Comparison of ENCODE assay signal across 11 cellular contexts in the genomic region with DNA sequence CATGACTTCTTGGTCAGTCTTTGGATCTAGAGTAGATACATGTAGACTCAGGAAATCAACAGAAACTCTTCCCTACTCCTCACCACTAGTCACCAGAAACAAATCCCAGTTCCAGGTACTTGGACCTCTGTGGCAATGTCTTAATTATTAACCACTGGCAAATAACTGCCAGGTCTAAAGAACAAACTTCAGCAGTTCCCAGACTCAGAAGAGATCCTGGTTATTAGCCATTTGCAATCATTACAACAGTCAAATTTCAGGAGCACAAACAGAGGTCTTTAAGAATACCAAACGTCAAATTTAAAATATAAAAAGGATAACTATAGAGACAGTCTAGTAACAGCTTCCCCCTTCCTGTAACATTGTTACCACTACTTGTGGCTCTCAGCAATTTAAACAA. TPM values are rescaled to one million over a fixed set of nuclear protein-coding genes. Genes with fewer than 3 reads are reported as not detected.
DNase-seq lines count a peak whose midpoint lies in the region; ATAC-seq and TF ChIP-seq lines count a peak whose summit lies in the region.
"Had no signal": no experiment of that assay in that cellular context is flagged by ENCODE, and none has a peak within 500 bp of the region (broad histone marks: within the 10 kb centered on the region; RNA-seq: fewer than 3 reads in every experiment).

No MANE protein-coding gene starts in this region.

- no peaks in the 10 kb centered on the region for H3K9me3 Mint-ChIP-seq in activated CD4-positive, alpha-beta T cell treated with anti-CD3 and anti-CD28 coated beads for 36 hours (ENCODE audit: low read depth)
- H3K9me3 Mint-ChIP-seq in immature natural killer cell: no peaks in the 10 kb centered on the region
- H3K9me3 Mint-ChIP-seq in stimulated activated effector memory CD8-positive, alpha-beta T cell treated with anti-CD3 and anti-CD28 coated beads, Interleukin-12 subunit alpha, Interleukin-12 subunit beta, amount 100 ng/mL, for 72 hours: no peaks in the 10 kb centered on the region

- H3K4me1 Mint-ChIP-seq in activated CD4-positive, alpha-beta T cell treated with anti-CD3 and anti-CD28 coated beads for 36 hours: peaks cover 86% of the 10 kb centered on the region
- H3K4me1 Mint-ChIP-seq in immature natural killer cell: peaks cover 92 to 95% of the 10 kb centered on the region in 2 donors
- H3K4me1 Mint-ChIP-seq in stimulated activated effector memory CD8-positive, alpha-beta T cell treated with anti-CD3 and anti-CD28 coated beads, Interleukin-12 subunit alpha, Interleukin-12 subunit beta, amount 100 ng/mL, for 72 hours: peaks cover 89% of the 10 kb centered on the region

- peaks cover 3 to 4% of the 10 kb centered on the region in 2 donors for H3K4me1 ChIP-seq in uterus

- no peak for ATAC-seq in activated CD4-positive, alpha-beta T cell treated with anti-CD3 and anti-CD28 coated beads for 36 hours
- ATAC-seq in stimulated activated effector memory CD8-positive, alpha-beta T cell treated with anti-CD3 and anti-CD28 coated beads, Interleukin-12 subunit alpha, Interleukin-12 subunit beta, amount 100 ng/mL, for 72 hours: no peak
- ATAC-seq in GM19035 (IDR thresholded peaks at IDR 0.05; ENCODE audit: unreplicated experiment): no peak

- H3K27ac ChIP-seq in VCaP: peak overlapping the region; percentile 65
- no peak overlapping the region for H3K27ac ChIP-seq in uterus
- H3K27ac ChIP-seq: thoracic aorta had no signal

- CTCF ChIA-PET in activated CD4-positive, alpha-beta T cell treated with anti-CD3 and anti-CD28 coated beads for 36 hours (lab: Charles Lee): interaction anchor here (0.7 to 5.2 kb wide), 10 partner anchors 9 to 45 kb away, joined by 3 to 30 read pairs (median 4); partner anchors contain the start of gene DIAPH1

- TF ChIP-seq POLR2A in uterus (IDR thresholded peaks at IDR 0.05): no peak

- H3K4me3 ChIP-seq in uterus: no peak overlapping the region
- H3K4me3 ChIP-seq: thoracic aorta had no signal

- no peaks in the 10 kb centered on the region for H3K36me3 ChIP-seq in uterus
- H3K36me3 ChIP-seq: thoracic aorta had no signal

- H3K27me3 ChIP-seq in uterus: no peaks in the 10 kb centered on the region

- POLR2A ChIA-PET in activated CD4-positive, alpha-beta T cell treated with anti-CD3 and anti-CD28 coated beads for 36 hours (lab: Charles Lee): interaction anchor here (0.6 to 0.7 kb wide), 4 partner anchors 17 to 1140 kb away, joined by 3 to 11 read pairs (median 4); no protein-coding TSS in a partner anchor

- intact Hi-C loops in activated CD4-positive, alpha-beta T cell treated with anti-CD3 and anti-CD28 coated beads for 36 hours (cut with DNase I, micrococcal nuclease): loop anchor here in 1 of 2 experiments (10.0 kb wide), 1 partner anchor 1216 kb away; no protein-coding TSS in a partner anchor
- intact Hi-C loops in uterus (cut with DNase I; ENCODE audit: low total_unique reads): no loop called here

- no peak for DNase-seq in activated CD4-positive, alpha-beta T cell treated with anti-CD3 and anti-CD28 coated beads for 36 hours
- no peak for DNase-seq in activated CD4-positive, alpha-beta T cell treated with anti-CD3 and anti-CD28 coated beads for 48 hours
- DNase-seq in immature natural killer cell (no peak), anterior cingulate cortex (lab: John Stamatoyannopoulos, UW) (no peak), uterus (no peak)
- no peak for DNase-seq in stimulated activated effector memory CD8-positive, alpha-beta T cell treated with anti-CD3 and anti-CD28 coated beads, Interleukin-12 subunit alpha, Interleukin-12 subunit beta, amount 100 ng/mL, for 72 hours (ENCODE audit: low spot score in 2 of 2)
- DNase-seq: NCI-H1092 treated with DMSO at 0.1 percent for 48 hours, NCI-H510A treated with DMSO at 0.1 percent for 48 hours had no signal

- TF ChIP-seq CTCF in VCaP (conservative IDR thresholded peaks at IDR 0.05) (no peak), uterus (IDR thresholded peaks at IDR 0.05) (no peak)

- H3K4me3 Mint-ChIP-seq in activated CD4-positive, alpha-beta T cell treated with anti-CD3 and anti-CD28 coated beads for 36 hours: no peak overlapping the region
- H3K4me3 Mint-ChIP-seq in immature natural killer cell: peak overlapping the region; percentile 46 to 85 (median 80)
- H3K4me3 Mint-ChIP-seq in stimulated activated effector memory CD8-positive, alpha-beta T cell treated with anti-CD3 and anti-CD28 coated beads, Interleukin-12 subunit alpha, Interleukin-12 subunit beta, amount 100 ng/mL, for 72 hours: peak overlapping the region; percentile 61

- H3K36me3 Mint-ChIP-seq in activated CD4-positive, alpha-beta T cell treated with anti-CD3 and anti-CD28 coated beads for 36 hours (ENCODE audit: low read depth): peaks cover 26% of the 10 kb centered on the region
- H3K36me3 Mint-ChIP-seq in immature natural killer cell: peaks cover 8 to 17% (median 8%) of the 10 kb centered on the region in 3 donors
- H3K36me3 Mint-ChIP-seq in stimulated activated effector memory CD8-positive, alpha-beta T cell treated with anti-CD3 and anti-CD28 coated beads, Interleukin-12 subunit alpha, Interleukin-12 subunit beta, amount 100 ng/mL, for 72 hours: peaks cover 61% of the 10 kb centered on the region

- H3K27ac Mint-ChIP-seq in activated CD4-positive, alpha-beta T cell treated with anti-CD3 and anti-CD28 coated beads for 36 hours: peak overlapping the region; percentile 69
- H3K27ac Mint-ChIP-seq in immature natural killer cell: peak overlapping the region; percentile 90 to 98 (median 96)
- H3K27ac Mint-ChIP-seq in stimulated activated effector memory CD8-positive, alpha-beta T cell treated with anti-CD3 and anti-CD28 coated beads, Interleukin-12 subunit alpha, Interleukin-12 subunit beta, amount 100 ng/mL, for 72 hours: peak overlapping the region; percentile 84

- no peaks in the 10 kb centered on the region for H3K9me3 ChIP-seq in uterus
- H3K9me3 ChIP-seq: thoracic aorta had no signal

- no peaks in the 10 kb centered on the region for H3K27me3 Mint-ChIP-seq in activated CD4-positive, alpha-beta T cell treated with anti-CD3 and anti-CD28 coated beads for 36 hours
- H3K27me3 Mint-ChIP-seq in immature natural killer cell (ENCODE audit: low read depth in 3 of 3): peaks cover 2 to 10% (median 5%) of the 10 kb centered on the region in 3 donors

RNA-seq across cellular contexts. Expression of gene DIAPH1, which starts 10.2 kb away (rescaled TPM):
- 100 to 1,000 TPM; 185 to 212 TPM for total RNA-seq in activated CD4-positive, alpha-beta T cell treated with anti-CD3 and anti-CD28 coated beads for 36 hours
- polyA plus RNA-seq in immature natural killer cell: 100 to 1,000 TPM; 108 to 187 (median 123) TPM
- 10 to 100 TPM; 27.7 to 69.4 (median 30.2) TPM for total RNA-seq in uterus

RNA-seq across cellular contexts. Expression of gene HDAC3, which starts 28.1 kb away (rescaled TPM):
- total RNA-seq in activated CD4-positive, alpha-beta T cell treated with anti-CD3 and anti-CD28 coated beads for 36 hours: 10 to 100 TPM; 85.9 to 88.6 TPM
- polyA plus RNA-seq in immature natural killer cell: 100 to 1,000 TPM in 1 of 3 donors, 10 to 100 TPM in 2; 71.5 to 140 (median 80.6) TPM
- 10 to 100 TPM; 24.8 to 68.0 (median 46.0) TPM for total RNA-seq in uterus

RNA-seq across cellular contexts. Expression of gene RELL2, which starts 28.2 kb away (rescaled TPM):
- total RNA-seq in activated CD4-positive, alpha-beta T cell treated with anti-CD3 and anti-CD28 coated beads for 36 hours: 10 to 100 TPM; 24.3 to 27.8 TPM
- polyA plus RNA-seq in immature natural killer cell: 1 to 10 TPM; 1.0 to 3.1 (median 1.5) TPM
- 1 to 10 TPM in 1 of 4 donors, under 1 TPM in 1, not detected in 2; 0.35 to 1.7 TPM for total RNA-seq in uterus

RNA-seq across cellular contexts. Expression of gene FCHSD1, which starts 42.7 kb away (rescaled TPM):
- 10 to 100 TPM; 28.2 to 32.9 TPM for total RNA-seq in activated CD4-positive, alpha-beta T cell treated with anti-CD3 and anti-CD28 coated beads for 36 hours
- polyA plus RNA-seq in immature natural killer cell: 10 to 100 TPM in 2 of 3 donors, 1 to 10 TPM in 1; 5.9 to 14.7 (median 10.9) TPM
- total RNA-seq in uterus: 10 to 100 TPM in 2 of 4 donors, 1 to 10 TPM in 2; 2.4 to 27.2 (median 11.3) TPM

Comparison
In these comparisons a context has a peak if more than half of its experiments do, and no peak if none do; other contexts are left out.
1. RNA of gene RELL2, which starts 28.2 kb away (total RNA-seq): 24.3 to 27.8 TPM in activated CD4-positive, alpha-beta T cell treated with anti-CD3 and anti-CD28 coated beads for 36 hours; 0.35 to 1.7 TPM in uterus; every median in the first group is over 4 times any median in the second.
2. Peak in every context shown above with its lines, with median percentiles within 50 percentile points of each other: H3K27ac Mint-ChIP-seq.